In genomic region chr12:124321040-124321481, GRCh38 we compare ENCODE assay signal across 8 cellular contexts. TPM values are rescaled to one million over a fixed set of nuclear protein-coding genes. Genes with fewer than 3 reads are reported as not detected.
DNase-seq lines count a peak whose midpoint lies in the region; ATAC-seq and TF ChIP-seq lines count a peak whose summit lies in the region.

No MANE protein-coding gene starts in this region.

- peak; percentile 92 to 97 (median 94) for TF ChIP-seq CTCF in prostate gland (IDR thresholded peaks at IDR 0.05)

- TF ChIP-seq POLR2A in prostate gland (IDR thresholded peaks at IDR 0.05), result no peak

- ATAC-seq in HG03066 (IDR thresholded peaks at IDR 0.05; ENCODE audit: low read depth, unreplicated experiment) (peak; percentile 55), Right ventricle myocardium inferior (peak; percentile 73), aorta (ENCODE audit: low FRiP score) (peak; percentile 90)

- DNase-seq in NK-92 treated with Interleukin-12 subunit alpha and Interleukin-12 subunit beta, amount 100 ng/mL, for 24 hours (lab: John Stamatoyannopoulos, UW), result peak; percentile 16
- DNase-seq in NK-92 (lab: John Stamatoyannopoulos, UW; ENCODE audit: unreplicated experiment) (no peak), SJSA1 (ENCODE audit: low read depth in 1 of 2, low spot score in 2 of 2) (peak; percentile 51 to 65), Right ventricle myocardium inferior (ENCODE audit: missing footprints) (no peak), prostate gland (ENCODE audit: low spot score) (peak; percentile 49), aorta (peak; percentile 80 to 93)
- DNase-seq in activated naive CD4-positive, alpha-beta T cell treated with anti-CD3 and anti-CD28 coated beads, Interleukin-2, amount 50 U/mL, for 16 hours, result peak; percentile 68

- peaks cover 8% of the 10 kb centered on the region for H3K9me3 ChIP-seq in SJSA1 (replicated peaks)
- no peaks in the 10 kb centered on the region for H3K9me3 ChIP-seq in prostate gland
- peaks cover 6% of the 10 kb centered on the region for H3K9me3 ChIP-seq in aorta (ENCODE audit: control insufficient read depth, low read length)

- no peak overlapping the region for H3K27ac ChIP-seq in SJSA1
- no peak overlapping the region for H3K27ac ChIP-seq in prostate gland
- no peak overlapping the region for H3K27ac ChIP-seq in aorta (ENCODE audit: low read depth in 1 of 2, low read length in 2 of 2)

- H3K4me3 ChIP-seq in SJSA1, result no peak overlapping the region
- no peak overlapping the region for H3K4me3 ChIP-seq in prostate gland
- no peak overlapping the region for H3K4me3 ChIP-seq in aorta (ENCODE audit: low read length in 2 of 2)

- 24% methylated on average over 4 of the region's 6 CpGs for WGBS in prostate gland
- WGBS in aorta, 2 donors, result 12 to 18% methylated on average over 6 of the region's 6 CpGs

- H3K27me3 ChIP-seq in SJSA1 (replicated peaks) (no peaks in the 10 kb centered on the region), prostate gland (replicated peaks; ENCODE audit: insufficient read depth) (no peaks in the 10 kb centered on the region), aorta (ENCODE audit: control insufficient read depth in 1 of 2, insufficient read depth in 2 of 2, low read length in 1 of 2) (no peaks in the 10 kb centered on the region)

- no peaks in the 10 kb centered on the region for H3K4me1 ChIP-seq in SJSA1 (replicated peaks)
- H3K4me1 ChIP-seq in prostate gland (replicated peaks), result no peaks in the 10 kb centered on the region
- no peaks in the 10 kb centered on the region for H3K4me1 ChIP-seq in aorta (ENCODE audit: control insufficient read depth in 1 of 2, insufficient read depth in 2 of 2, low read length in 2 of 2)

- intact Hi-C loops in Right ventricle myocardium inferior (cut with DNase I), result loop anchor here (1.0 to 2.0 kb wide), 3 partner anchors 267 to 447 kb away; no protein-coding TSS in a partner anchor
- intact Hi-C loops in prostate gland (cut with DNase I), result loop anchor here (5.0 kb wide), 1 partner anchor 269 kb away; no protein-coding TSS in a partner anchor
- intact Hi-C loops in aorta (cut with DNase I), result loop anchor here (2.0 to 10.0 kb wide), 4 partner anchors 269 to 454 kb away; no protein-coding TSS in a partner anchor

- H3K36me3 ChIP-seq in SJSA1 (peaks cover 25% of the 10 kb centered on the region), prostate gland (peaks cover 3 to 24% of the 10 kb centered on the region in 2 donors), aorta (ENCODE audit: control insufficient read depth in 1 of 2, insufficient read depth in 2 of 2, low read length in 1 of 2) (peaks cover 0 to 6% of the 10 kb centered on the region in 2 donors)

RNA-seq across cellular contexts. Expression of gene RFLNA, which starts 26.2 kb away (rescaled TPM):
- total RNA-seq in SJSA1 (2014; rRNA removed; shearing (Covaris generic)), result not detected in 2 replicates
- total RNA-seq in Right ventricle myocardium inferior (0.19 TPM), prostate gland (10 to 100 TPM in 1 of 2 donors, 1 to 10 TPM in 1; 5.4 to 13.7 TPM), aorta (1 to 10 TPM; 1.2 to 1.9 TPM)
- polyA plus RNA-seq in aorta, result 1 to 10 TPM; 1.6 to 6.8 TPM

Comparison
In these comparisons a context has a peak if more than half of its experiments do, and no peak if none do; other contexts are left out.
1. DNase-seq: peak in NK-92 treated with Interleukin-12 subunit alpha and Interleukin-12 subunit beta, amount 100 ng/mL, for 24 hours (single experiment), SJSA1 (2 of 2), activated naive CD4-positive, alpha-beta T cell treated with anti-CD3 and anti-CD28 coated beads, Interleukin-2, amount 50 U/mL, for 16 hours (single experiment), prostate gland (single experiment) and aorta (2 of 2); none in NK-92 (single experiment) and Right ventricle myocardium inferior (single experiment).
2. Peak in every context shown above with its lines, with median percentiles within 50 percentile points of each other: ATAC-seq.